Comparison of ENCODE assay signal across 20 cellular contexts in genomic region chr11:111354601-111354891, GRCh38. TPM values are rescaled to one million over a fixed set of nuclear protein-coding genes. Genes with fewer than 3 reads are reported as not detected.
"Had no signal": no experiment of that assay in that cellular context is flagged by ENCODE, and none has a peak within 500 bp of the region (broad histone marks: within the 10 kb centered on the region; RNA-seq: fewer than 3 reads in every experiment).

No MANE protein-coding gene starts in this region.

- H3K27me3 ChIP-seq: hepatocyte, tibial nerve had no signal

- H3K27ac Mint-ChIP-seq: dendritic cell treated with granulocyte-macrophage colony-stimulating factor and Interleukin-4, amounts not matched to agents 40 ng/mL and 50 ng/mL, for 4 days; effector memory CD8-positive, alpha-beta T cell had no signal

- H3K36me3 ChIP-seq: left ventricle myocardium inferior, lower lobe of right lung, tibial nerve had no signal

- H3K4me1 ChIP-seq: foreskin keratinocyte, lower lobe of right lung, psoas muscle, tibial nerve had no signal

- H3K9me3 Mint-ChIP-seq: dendritic cell treated with granulocyte-macrophage colony-stimulating factor and Interleukin-4, amounts not matched to agents 40 ng/mL and 50 ng/mL, for 4 days; effector memory CD8-positive, alpha-beta T cell; nephron had no signal

- H3K4me2 ChIP-seq: hepatocyte had no signal

- H3K4me3 Mint-ChIP-seq: dendritic cell treated with granulocyte-macrophage colony-stimulating factor and Interleukin-4, amounts not matched to agents 40 ng/mL and 50 ng/mL, for 4 days; effector memory CD8-positive, alpha-beta T cell; nephron had no signal

- H3K9me3 ChIP-seq: left ventricle myocardium inferior, lower lobe of right lung, psoas muscle, tibial nerve had no signal

- ATAC-seq: effector memory CD8-positive, alpha-beta T cell; foreskin keratinocyte; left cardiac atrium; lower lobe of right lung; psoas muscle; stimulated activated naive CD8-positive, alpha-beta T cell treated with anti-CD3 and anti-CD28 coated beads, Interleukin-15, Interleukin-2, amounts not matched to agents 100 U/mL and 50 U/mL, for 24 hours had no signal

- H3K4me3 ChIP-seq: hepatocyte, left ventricle myocardium inferior, lower lobe of right lung, psoas muscle, tibial nerve had no signal

- H3K27ac ChIP-seq: epithelial cell of prostate, foreskin keratinocyte, left ventricle myocardium inferior, lower lobe of right lung, psoas muscle had no signal

- DNase-seq: cerebellar nuclear complex; effector memory CD8-positive, alpha-beta T cell; foreskin keratinocyte; head of caudate nucleus; kidney; left cardiac atrium; left ventricle myocardium inferior; lower lobe of right lung; mesenchymal stem cell; midbrain; retina; small intestine; stimulated activated CD4-positive, alpha-beta T cell treated with anti-CD3 and anti-CD28 coated beads, Interleukin-12 subunit alpha, Interleukin-12 subunit beta, amount 100 ng/mL, for 4 hours; stimulated activated naive CD8-positive, alpha-beta T cell treated with anti-CD3 and anti-CD28 coated beads, Interleukin-15, Interleukin-2, amounts not matched to agents 100 U/mL and 50 U/mL, for 24 hours had no signal

RNA-seq across cellular contexts. Expression of gene POU2AF1, which starts 24.5 kb away (rescaled TPM):
- total RNA-seq: foreskin keratinocyte had no signal
- polyA plus RNA-seq: foreskin keratinocyte had no signal

RNA-seq across cellular contexts. Expression of gene POU2AF3, which starts 56.2 kb away (rescaled TPM):
- total RNA-seq: foreskin keratinocyte had no signal
- polyA plus RNA-seq: foreskin keratinocyte had no signal
